12 cellular contexts compared by ENCODE assay signal in the genomic region with DNA sequence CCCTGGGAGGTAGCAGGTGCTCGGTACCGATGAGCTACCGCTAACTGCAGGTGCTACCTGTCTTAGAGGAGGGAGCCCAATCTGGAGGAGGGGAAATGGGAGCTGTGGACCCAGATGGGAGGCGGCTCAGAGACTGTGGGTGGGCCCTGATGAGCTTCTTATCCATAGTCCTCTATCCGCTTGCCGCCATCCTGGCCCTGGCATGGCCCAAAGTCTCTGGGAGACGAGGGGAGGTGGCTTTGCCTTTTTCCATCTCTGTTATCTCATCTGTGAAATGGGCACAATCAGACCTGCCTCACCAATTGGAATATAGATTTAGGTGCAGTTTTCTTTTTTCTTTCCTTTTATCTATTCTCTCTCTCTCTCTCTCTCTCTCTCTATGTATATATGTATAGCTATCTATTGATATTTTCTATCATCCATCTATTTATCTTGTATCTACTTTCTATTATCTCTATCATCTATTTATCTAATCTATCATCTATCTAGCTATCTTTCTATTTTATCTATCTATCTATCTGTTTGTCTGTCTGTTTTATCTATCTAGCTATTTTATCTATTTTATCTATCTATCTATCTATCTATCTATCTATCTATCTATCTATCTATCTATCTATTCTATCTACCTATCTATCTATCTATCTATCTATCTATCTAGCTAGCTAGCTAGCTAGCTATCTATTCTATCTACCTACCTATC. TPM values are rescaled to one million over a fixed set of nuclear protein-coding genes. Genes with fewer than 3 reads are reported as not detected.
DNase-seq lines count a peak whose midpoint lies in the region; TF ChIP-seq lines count a peak whose summit lies in the region.
"Had no signal": no experiment of that assay in that cellular context is flagged by ENCODE, and none has a peak within 500 bp of the region (broad histone marks: within the 10 kb centered on the region; RNA-seq: fewer than 3 reads in every experiment).

No MANE protein-coding gene starts in this region.

- DNase-seq in esophagus muscularis mucosa (ENCODE audit: extremely low spot score) (no peak), hepatocyte (ENCODE audit: low spot score) (no peak), kidney glomerular epithelial cell (lab: John Stamatoyannopoulos, UW) (no peak)
- DNase-seq in activated T-helper 2 cell treated with anti-CD3 and anti-CD28 coated beads, Interferon-gamma antibody, Interleukin-2, Interleukin-4, amounts not matched to agents 10 μg/mL and 5 μg/mL and 100 μg/mL, durations not matched to agents 14 hours and 24 hours and 36 hours (ENCODE audit: low spot score): no peak
- no peak for DNase-seq in activated naive CD4-positive, alpha-beta T cell treated with Interleukin-2 at 50 U/mL for 16 hours
- DNase-seq: activated CD4-positive, alpha-beta T cell treated with anti-CD3 and anti-CD28 coated beads, Interleukin-2, amount 10 ng/mL, durations not matched to agents 7 days and 5 days; NCI-H2081 treated with DMSO at 0.1 percent for 48 hours had no signal

- H3K4me1 Mint-ChIP-seq in activated T-helper 2 cell treated with anti-CD3 and anti-CD28 coated beads, Interferon-gamma antibody, Interleukin-2, Interleukin-4, amounts not matched to agents 10 μg/mL and 5 μg/mL and 100 μg/mL, durations not matched to agents 14 hours and 24 hours and 36 hours (ENCODE audit: low read depth): peaks cover 54% of the 10 kb centered on the region

- intact Hi-C loops in esophagus muscularis mucosa (cut with DNase I): no loop called here
- intact Hi-C loops in activated T-helper 2 cell treated with anti-CD3 and anti-CD28 coated beads, Interferon-gamma antibody, Interleukin-2, Interleukin-4, amounts not matched to agents 10 μg/mL and 5 μg/mL and 100 μg/mL, durations not matched to agents 14 hours and 24 hours and 36 hours (cut with micrococcal nuclease): no loop called here

- TF ChIP-seq POLR2A in esophagus muscularis mucosa (IDR thresholded peaks at IDR 0.05; ENCODE audit: low read depth): no peak

- peaks cover 0 to 97% (median 12%) of the 10 kb centered on the region in 11 experiments; a peak in 15 of 22 replicates for H4K20me1 ChIP-seq in BLaER1 treated with 17β-estradiol and CSF1 and Interleukin-3, amounts not matched to agents 10 nM and 100 nM
- H4K20me1 ChIP-seq in hepatocyte (ENCODE audit: insufficient read depth, poor library complexity, severe bottlenecking): no peaks in the 10 kb centered on the region

- peaks cover 61 to 98% (median 91%) of the 10 kb centered on the region in 10 experiments for H3K4me1 ChIP-seq in BLaER1 treated with 17β-estradiol and CSF1 and Interleukin-3, amounts not matched to agents 10 nM and 100 nM
- no peaks in the 10 kb centered on the region for H3K4me1 ChIP-seq in HEK293 (ENCODE audit: control insufficient read depth, insufficient read depth, low read length)
- peaks cover 65 to 94% (median 94%) of the 10 kb centered on the region in 4 donors for H3K4me1 ChIP-seq in esophagus muscularis mucosa
- peaks cover 25% of the 10 kb centered on the region for H3K4me1 ChIP-seq in rectal smooth muscle tissue (ENCODE audit: control insufficient read depth, insufficient read depth, low read length)
- H3K4me1 ChIP-seq in hepatocyte (ENCODE audit: insufficient read depth): peaks cover 23% of the 10 kb centered on the region

- H3K9me3 ChIP-seq in BLaER1 treated with 17β-estradiol and CSF1 and Interleukin-3, amounts not matched to agents 10 nM and 100 nM (replicated peaks in 1 of 11): no peaks in the 10 kb centered on the region
- no peaks in the 10 kb centered on the region for H3K9me3 ChIP-seq in HEK293 (ENCODE audit: control insufficient read depth, insufficient read depth, low read depth, low read length)
- no peaks in the 10 kb centered on the region for H3K9me3 ChIP-seq in esophagus muscularis mucosa
- no peaks in the 10 kb centered on the region for H3K9me3 ChIP-seq in hepatocyte (ENCODE audit: low read depth)

- H3K36me3 ChIP-seq in BLaER1 treated with 17β-estradiol and CSF1 and Interleukin-3, amounts not matched to agents 10 nM and 100 nM: peaks cover 0 to 88% (median 0%) of the 10 kb centered on the region in 11 experiments; a peak in 8 of 22 replicates
- no peaks in the 10 kb centered on the region for H3K36me3 ChIP-seq in HEK293 (ENCODE audit: control insufficient read depth in 2 of 2, insufficient read depth in 1 of 2, low read length in 2 of 2)
- no peaks in the 10 kb centered on the region for H3K36me3 ChIP-seq in esophagus muscularis mucosa
- no peaks in the 10 kb centered on the region for H3K36me3 ChIP-seq in rectal smooth muscle tissue (ENCODE audit: control insufficient read depth, insufficient read depth, low read length)
- no peaks in the 10 kb centered on the region for H3K36me3 ChIP-seq in hepatocyte (replicated peaks; ENCODE audit: insufficient read depth, low read depth)

- no peaks in the 10 kb centered on the region for H3K9me3 Mint-ChIP-seq in activated T-helper 2 cell treated with anti-CD3 and anti-CD28 coated beads, Interferon-gamma antibody, Interleukin-2, Interleukin-4, amounts not matched to agents 10 μg/mL and 5 μg/mL and 100 μg/mL, durations not matched to agents 14 hours and 24 hours and 36 hours
- H3K9me3 Mint-ChIP-seq: activated CD4-positive, alpha-beta T cell treated with anti-CD3 and anti-CD28 coated beads, Interleukin-2, amount 10 ng/mL, durations not matched to agents 7 days and 5 days; activated naive CD4-positive, alpha-beta T cell treated with anti-CD3 and anti-CD28 coated beads, Interleukin-2, amount 50 U/mL, for 24 hours had no signal

- POLR2A ChIA-PET in HEK293 (lab: Yijun Ruan, JAX): interaction anchor here (1.3 kb wide), 1 partner anchor 22 kb away, joined by 5 read pairs; no protein-coding TSS in a partner anchor

- H3K4me3 ChIP-seq in BLaER1 treated with 17β-estradiol and CSF1 and Interleukin-3, amounts not matched to agents 10 nM and 100 nM: peak overlapping the region in 1 of 10 experiments; percentile 18; a peak in 1 of 20 replicates
- no peak overlapping the region for H3K4me3 ChIP-seq in HEK293 (ENCODE audit: low read depth, low read length)
- H3K4me3 ChIP-seq in esophagus muscularis mucosa: no peak overlapping the region
- no peak overlapping the region for H3K4me3 ChIP-seq in rectal smooth muscle tissue (ENCODE audit: low read length)
- H3K4me3 ChIP-seq in hepatocyte: no peak overlapping the region

- WGBS in esophagus muscularis mucosa: 96% methylated on average over 7 of the region's 7 CpGs
- 81% methylated on average over 7 of the region's 7 CpGs for WGBS in hepatocyte (ENCODE audit: low lambda C conversion rate, missing lambda C conversion rate)

- H3K27ac Mint-ChIP-seq in activated T-helper 2 cell treated with anti-CD3 and anti-CD28 coated beads, Interferon-gamma antibody, Interleukin-2, Interleukin-4, amounts not matched to agents 10 μg/mL and 5 μg/mL and 100 μg/mL, durations not matched to agents 14 hours and 24 hours and 36 hours: no peak overlapping the region

- H3K27ac ChIP-seq in BLaER1 treated with 17β-estradiol and CSF1 and Interleukin-3, amounts not matched to agents 10 nM and 100 nM: peak overlapping the region in 8 of 11 experiments; percentile 25 to 98 (median 85); a peak in 14 of 22 replicates
- no peak overlapping the region for H3K27ac ChIP-seq in HEK293 (ENCODE audit: extremely low read depth, low read depth, low read length)
- peak overlapping the region; percentile 75 to 86 (median 82) for H3K27ac ChIP-seq in esophagus muscularis mucosa (replicated peaks in 1 of 4)
- H3K27ac ChIP-seq in rectal smooth muscle tissue (ENCODE audit: low read depth, low read length): peak overlapping the region; percentile 61
- no peak overlapping the region for H3K27ac ChIP-seq in hepatocyte
- H3K27ac ChIP-seq: KMS-11 had no signal

- H3K9ac ChIP-seq in BLaER1 treated with 17β-estradiol and CSF1 and Interleukin-3, amounts not matched to agents 10 nM and 100 nM: peak overlapping the region in 6 of 11 experiments; percentile 1 to 76 (median 58); a peak in 9 of 22 replicates
- no peak overlapping the region for H3K9ac ChIP-seq in rectal smooth muscle tissue (ENCODE audit: low read length)
- H3K9ac ChIP-seq: KMS-11 had no signal

- TF ChIP-seq CTCF in HEK293 (tag by site-specific recombination; IDR thresholded peaks at IDR 0.05): no peak
- TF ChIP-seq CTCF in esophagus muscularis mucosa (IDR thresholded peaks at IDR 0.05): no peak
- TF ChIP-seq CTCF in hepatocyte (IDR thresholded peaks at IDR 0.05; ENCODE audit: poor library complexity): no peak

- H3K36me3 Mint-ChIP-seq in activated T-helper 2 cell treated with anti-CD3 and anti-CD28 coated beads, Interferon-gamma antibody, Interleukin-2, Interleukin-4, amounts not matched to agents 10 μg/mL and 5 μg/mL and 100 μg/mL, durations not matched to agents 14 hours and 24 hours and 36 hours (ENCODE audit: low read depth): peaks cover 49% of the 10 kb centered on the region

- no peak overlapping the region for H3K4me3 Mint-ChIP-seq in activated T-helper 2 cell treated with anti-CD3 and anti-CD28 coated beads, Interferon-gamma antibody, Interleukin-2, Interleukin-4, amounts not matched to agents 10 μg/mL and 5 μg/mL and 100 μg/mL, durations not matched to agents 14 hours and 24 hours and 36 hours (ENCODE audit: low read depth)
- H3K4me3 Mint-ChIP-seq: activated CD4-positive, alpha-beta T cell treated with anti-CD3 and anti-CD28 coated beads, Interleukin-2, amount 10 ng/mL, durations not matched to agents 7 days and 5 days; activated naive CD4-positive, alpha-beta T cell treated with anti-CD3 and anti-CD28 coated beads, Interleukin-2, amount 50 U/mL, for 24 hours had no signal

- no peak overlapping the region for H2AFZ ChIP-seq in hepatocyte

- peak overlapping the region in 9 of 11 experiments; percentile 12 to 100 (median 99); a peak in 15 of 22 replicates for H3K4me2 ChIP-seq in BLaER1 treated with 17β-estradiol and CSF1 and Interleukin-3, amounts not matched to agents 10 nM and 100 nM
- H3K4me2 ChIP-seq in hepatocyte: no peak overlapping the region
- H3K4me2 ChIP-seq: KMS-11 had no signal

- no peaks in the 10 kb centered on the region for H3K27me3 Mint-ChIP-seq in activated T-helper 2 cell treated with anti-CD3 and anti-CD28 coated beads, Interferon-gamma antibody, Interleukin-2, Interleukin-4, amounts not matched to agents 10 μg/mL and 5 μg/mL and 100 μg/mL, durations not matched to agents 14 hours and 24 hours and 36 hours (ENCODE audit: low read depth)
- H3K27me3 Mint-ChIP-seq: activated CD4-positive, alpha-beta T cell treated with anti-CD3 and anti-CD28 coated beads, Interleukin-2, amount 10 ng/mL, durations not matched to agents 7 days and 5 days; activated naive CD4-positive, alpha-beta T cell treated with anti-CD3 and anti-CD28 coated beads, Interleukin-2, amount 50 U/mL, for 24 hours had no signal

- no peaks in the 10 kb centered on the region for H3K9me2 ChIP-seq in hepatocyte (replicated peaks; ENCODE audit: insufficient read depth)

- no peak for TF ChIP-seq EP300 in esophagus muscularis mucosa (IDR thresholded peaks at IDR 0.05)

- no peaks in the 10 kb centered on the region for H3K27me3 ChIP-seq in BLaER1 treated with 17β-estradiol and CSF1 and Interleukin-3, amounts not matched to agents 10 nM and 100 nM
- H3K27me3 ChIP-seq in esophagus muscularis mucosa (peaks cover 0 to 43% (median 0%) of the 10 kb centered on the region in 4 donors), rectal smooth muscle tissue (ENCODE audit: control insufficient read depth, insufficient read depth, low read length) (no peaks in the 10 kb centered on the region), hepatocyte (no peaks in the 10 kb centered on the region)

- CTCF ChIA-PET in HEK293 (lab: Yijun Ruan, JAX): interaction anchor here (0.6 to 1.4 kb wide), 6 partner anchors 13 to 65 kb away, joined by 3 to 6 read pairs (median 3); no protein-coding TSS in a partner anchor

- H3K79me2 ChIP-seq in hepatocyte: no peaks in the 10 kb centered on the region

RNA-seq across cellular contexts. Expression of a gene that starts 16.5 kb away (rescaled TPM):
- total RNA-seq in esophagus muscularis mucosa (10 to 100 TPM; 15.4 to 55.5 (median 32.4) TPM), hepatocyte (4.1 and 13.4 TPM in 2 replicates)
- 3.0 and 4.3 TPM in 2 replicates for polyA plus RNA-seq in hepatocyte
- 150 and 153 TPM in 2 replicates for total RNA-seq in activated T-helper 2 cell treated with anti-CD3 and anti-CD28 coated beads, Interferon-gamma antibody, Interleukin-2, Interleukin-4, amounts not matched to agents 10 μg/mL and 5 μg/mL and 100 μg/mL, durations not matched to agents 14 hours and 24 hours and 36 hours

RNA-seq across cellular contexts. Expression of a gene that starts 46.6 kb away (rescaled TPM):
- total RNA-seq in esophagus muscularis mucosa (10 to 100 TPM; 67.8 to 93.3 (median 85.4) TPM), hepatocyte (32.2 and 32.8 TPM in 2 replicates)
- 7.3 and 10.7 TPM in 2 replicates for polyA plus RNA-seq in hepatocyte
- total RNA-seq in activated T-helper 2 cell treated with anti-CD3 and anti-CD28 coated beads, Interferon-gamma antibody, Interleukin-2, Interleukin-4, amounts not matched to agents 10 μg/mL and 5 μg/mL and 100 μg/mL, durations not matched to agents 14 hours and 24 hours and 36 hours: 28.6 and 32.1 TPM in 2 replicates

Comparison
In these comparisons a context has a peak if more than half of its experiments do, and no peak if none do; other contexts are left out.
1. H3K27ac ChIP-seq: peak in BLaER1 treated with 17β-estradiol and CSF1 and Interleukin-3, amounts not matched to agents 10 nM and 100 nM (8 of 11), esophagus muscularis mucosa (4 of 4) and rectal smooth muscle tissue (single experiment); none in HEK293 (single experiment) and hepatocyte (single experiment).